Comparison of ENCODE assay signal across 1 cellular context in the genomic region with DNA sequence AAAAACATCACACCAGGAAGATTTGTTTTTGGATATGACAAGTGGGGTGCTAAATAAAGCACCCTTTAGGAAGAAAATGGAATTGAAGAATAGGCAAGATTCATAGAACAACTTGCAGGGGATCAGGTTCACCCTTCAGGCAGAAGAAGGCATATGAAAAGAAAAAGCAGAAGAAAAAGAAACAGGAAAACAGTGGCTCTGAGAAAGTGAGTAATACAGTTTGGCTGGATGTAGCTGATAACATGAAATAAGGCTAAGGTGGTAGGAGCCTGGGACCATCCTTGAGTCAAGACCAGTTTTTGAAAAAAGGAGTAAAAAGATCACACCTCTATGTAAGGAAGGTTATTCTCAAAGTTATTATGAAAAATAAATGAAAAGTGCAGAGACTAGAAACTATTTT.
TF ChIP-seq lines count a peak whose summit lies in the region.

No MANE protein-coding gene starts in this region.

TF ChIP-seq in HEK293, 187 proteins besides CTCF, POLR2A, EP300 and RAD21 (continued from another document):
- TF ChIP-seq, protein P1, sequence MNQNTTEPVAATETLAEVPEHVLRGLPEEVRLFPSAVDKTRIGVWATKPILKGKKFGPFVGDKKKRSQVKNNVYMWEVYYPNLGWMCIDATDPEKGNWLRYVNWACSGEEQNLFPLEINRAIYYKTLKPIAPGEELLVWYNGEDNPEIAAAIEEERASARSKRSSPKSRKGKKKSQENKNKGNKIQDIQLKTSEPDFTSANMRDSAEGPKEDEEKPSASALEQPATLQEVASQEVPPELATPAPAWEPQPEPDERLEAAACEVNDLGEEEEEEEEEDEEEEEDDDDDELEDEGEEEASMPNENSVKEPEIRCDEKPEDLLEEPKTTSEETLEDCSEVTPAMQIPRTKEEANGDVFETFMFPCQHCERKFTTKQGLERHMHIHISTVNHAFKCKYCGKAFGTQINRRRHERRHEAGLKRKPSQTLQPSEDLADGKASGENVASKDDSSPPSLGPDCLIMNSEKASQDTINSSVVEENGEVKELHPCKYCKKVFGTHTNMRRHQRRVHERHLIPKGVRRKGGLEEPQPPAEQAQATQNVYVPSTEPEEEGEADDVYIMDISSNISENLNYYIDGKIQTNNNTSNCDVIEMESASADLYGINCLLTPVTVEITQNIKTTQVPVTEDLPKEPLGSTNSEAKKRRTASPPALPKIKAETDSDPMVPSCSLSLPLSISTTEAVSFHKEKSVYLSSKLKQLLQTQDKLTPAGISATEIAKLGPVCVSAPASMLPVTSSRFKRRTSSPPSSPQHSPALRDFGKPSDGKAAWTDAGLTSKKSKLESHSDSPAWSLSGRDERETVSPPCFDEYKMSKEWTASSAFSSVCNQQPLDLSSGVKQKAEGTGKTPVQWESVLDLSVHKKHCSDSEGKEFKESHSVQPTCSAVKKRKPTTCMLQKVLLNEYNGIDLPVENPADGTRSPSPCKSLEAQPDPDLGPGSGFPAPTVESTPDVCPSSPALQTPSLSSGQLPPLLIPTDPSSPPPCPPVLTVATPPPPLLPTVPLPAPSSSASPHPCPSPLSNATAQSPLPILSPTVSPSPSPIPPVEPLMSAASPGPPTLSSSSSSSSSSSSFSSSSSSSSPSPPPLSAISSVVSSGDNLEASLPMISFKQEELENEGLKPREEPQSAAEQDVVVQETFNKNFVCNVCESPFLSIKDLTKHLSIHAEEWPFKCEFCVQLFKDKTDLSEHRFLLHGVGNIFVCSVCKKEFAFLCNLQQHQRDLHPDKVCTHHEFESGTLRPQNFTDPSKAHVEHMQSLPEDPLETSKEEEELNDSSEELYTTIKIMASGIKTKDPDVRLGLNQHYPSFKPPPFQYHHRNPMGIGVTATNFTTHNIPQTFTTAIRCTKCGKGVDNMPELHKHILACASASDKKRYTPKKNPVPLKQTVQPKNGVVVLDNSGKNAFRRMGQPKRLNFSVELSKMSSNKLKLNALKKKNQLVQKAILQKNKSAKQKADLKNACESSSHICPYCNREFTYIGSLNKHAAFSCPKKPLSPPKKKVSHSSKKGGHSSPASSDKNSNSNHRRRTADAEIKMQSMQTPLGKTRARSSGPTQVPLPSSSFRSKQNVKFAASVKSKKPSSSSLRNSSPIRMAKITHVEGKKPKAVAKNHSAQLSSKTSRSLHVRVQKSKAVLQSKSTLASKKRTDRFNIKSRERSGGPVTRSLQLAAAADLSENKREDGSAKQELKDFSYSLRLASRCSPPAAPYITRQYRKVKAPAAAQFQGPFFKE (tag by site-specific recombination; IDR thresholded peaks at IDR 0.05; ENCODE audit: borderline replicate concordance), result no peak
- TF ChIP-seq ZNF391 (tag by site-specific recombination; IDR thresholded peaks at IDR 0.05; ENCODE audit: borderline replicate concordance, low read depth) (no peak), ZNF341 (tag by site-specific recombination; IDR thresholded peaks at IDR 0.05; ENCODE audit: low read depth) (no peak), WT1 (tag by site-specific recombination; IDR thresholded peaks at IDR 0.05) (no peak), PRDM1 (tag by site-specific recombination; IDR thresholded peaks at IDR 0.05) (peak; percentile 25; the same call in 1 of the 2 replicates)
- TF ChIP-seq, protein P2, sequence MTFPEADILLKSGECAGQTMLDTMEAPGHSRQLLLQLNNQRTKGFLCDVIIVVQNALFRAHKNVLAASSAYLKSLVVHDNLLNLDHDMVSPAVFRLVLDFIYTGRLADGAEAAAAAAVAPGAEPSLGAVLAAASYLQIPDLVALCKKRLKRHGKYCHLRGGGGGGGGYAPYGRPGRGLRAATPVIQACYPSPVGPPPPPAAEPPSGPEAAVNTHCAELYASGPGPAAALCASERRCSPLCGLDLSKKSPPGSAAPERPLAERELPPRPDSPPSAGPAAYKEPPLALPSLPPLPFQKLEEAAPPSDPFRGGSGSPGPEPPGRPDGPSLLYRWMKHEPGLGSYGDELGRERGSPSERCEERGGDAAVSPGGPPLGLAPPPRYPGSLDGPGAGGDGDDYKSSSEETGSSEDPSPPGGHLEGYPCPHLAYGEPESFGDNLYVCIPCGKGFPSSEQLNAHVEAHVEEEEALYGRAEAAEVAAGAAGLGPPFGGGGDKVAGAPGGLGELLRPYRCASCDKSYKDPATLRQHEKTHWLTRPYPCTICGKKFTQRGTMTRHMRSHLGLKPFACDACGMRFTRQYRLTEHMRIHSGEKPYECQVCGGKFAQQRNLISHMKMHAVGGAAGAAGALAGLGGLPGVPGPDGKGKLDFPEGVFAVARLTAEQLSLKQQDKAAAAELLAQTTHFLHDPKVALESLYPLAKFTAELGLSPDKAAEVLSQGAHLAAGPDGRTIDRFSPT (tag by site-specific recombination; IDR thresholded peaks at IDR 0.05), result no peak
